In the genomic region with DNA sequence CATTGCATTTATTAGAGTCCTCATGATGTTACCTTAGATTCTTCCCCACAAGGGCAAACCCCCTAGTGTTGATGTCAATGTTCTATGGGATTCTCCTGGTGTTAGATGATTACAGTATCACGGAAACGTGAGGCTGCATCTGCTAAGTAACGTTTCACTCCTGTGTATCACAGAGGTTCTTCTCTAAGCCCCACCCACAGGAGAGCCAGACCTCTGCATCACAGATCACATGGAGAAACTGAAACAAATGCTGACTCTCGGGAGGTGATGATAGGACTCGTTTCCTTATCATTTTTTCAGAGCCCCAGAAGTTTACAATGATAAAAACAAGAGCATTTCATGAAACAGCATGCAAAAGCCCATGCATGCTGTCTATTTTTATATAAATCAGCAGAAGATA, we compare ENCODE assay signal across 9 cellular contexts.
DNase-seq lines count a peak whose midpoint lies in the region; FAIRE-seq and TF ChIP-seq lines count a peak whose summit lies in the region.
"Had no signal": no experiment of that assay in that cellular context is flagged by ENCODE, and none has a peak within 500 bp of the region (broad histone marks: within the 10 kb centered on the region; RNA-seq: fewer than 3 reads in every experiment).

No MANE protein-coding gene starts in this region.

- H4K20me1 ChIP-seq in OCI-LY7 (ENCODE audit: insufficient read depth, low read length) = no peaks in the 10 kb centered on the region

- POLR2A ChIA-PET in OCI-LY7 (lab: Charles Lee) = no interaction called here

- H3K9me3 ChIP-seq in OCI-LY7 (ENCODE audit: low read length) = no peaks in the 10 kb centered on the region
- no peaks in the 10 kb centered on the region for H3K9me3 ChIP-seq in colonic mucosa

- H3K4me1 ChIP-seq in OCI-LY7 (ENCODE audit: insufficient read depth, low read length, poor library complexity, severe bottlenecking) (no peaks in the 10 kb centered on the region), colonic mucosa (no peaks in the 10 kb centered on the region)

- CTCF ChIA-PET in OCI-LY7 (lab: Charles Lee; ENCODE audit: unreplicated experiment) = no interaction called here

- H3K27ac ChIP-seq in OCI-LY7 (ENCODE audit: low read depth, low read length, poor library complexity, severe bottlenecking) = no peak overlapping the region
- no peak overlapping the region for H3K27ac ChIP-seq in colonic mucosa

- H3K9me3 Mint-ChIP-seq in dendritic cell treated with granulocyte-macrophage colony-stimulating factor and Interleukin-4, amounts not matched to agents 40 ng/mL and 50 ng/mL, for 4 days = peaks cover 9% of the 10 kb centered on the region

- no peaks in the 10 kb centered on the region for H3K9me2 ChIP-seq in OCI-LY7 (ENCODE audit: insufficient read depth, low read length)

- no peak for DNase-seq in GM18507 (ENCODE audit: extremely low spot score, insufficient read length, low read depth)
- peak; percentile 1 for DNase-seq in HCEC 1CT
- peak; percentile 45 for DNase-seq in NCI-H69 (lab: John Stamatoyannopoulos, UW)
- no peak for DNase-seq in OCI-LY7 (ENCODE audit: low spot score)
- DNase-seq in NCI-H226 = no peak
- no peak for DNase-seq in GOT3 (lab: John Stamatoyannopoulos, UW)
- no peak for DNase-seq in colonic mucosa

- H3K36me3 ChIP-seq in OCI-LY7 (ENCODE audit: insufficient read depth, low read length) (no peaks in the 10 kb centered on the region), colonic mucosa (no peaks in the 10 kb centered on the region)

- TF ChIP-seq CTCF in OCI-LY7 (conservative IDR thresholded peaks at IDR 0.05; ENCODE audit: low read length) = no peak
- no peak for TF ChIP-seq CTCF in colonic mucosa (IDR thresholded peaks at IDR 0.05)

- H3K79me2 ChIP-seq in OCI-LY7 (ENCODE audit: insufficient read depth, low read depth, low read length) = no peaks in the 10 kb centered on the region

- peaks cover 18% of the 10 kb centered on the region for H3K4me1 Mint-ChIP-seq in dendritic cell treated with granulocyte-macrophage colony-stimulating factor and Interleukin-4, amounts not matched to agents 40 ng/mL and 50 ng/mL, for 4 days (ENCODE audit: low read depth)

- H3K4me3 ChIP-seq in OCI-LY7 (ENCODE audit: low read depth, low read length, poor library complexity, severe bottlenecking) (no peak overlapping the region), colonic mucosa (no peak overlapping the region)

- no peak overlapping the region for H2AFZ ChIP-seq in OCI-LY7 (ENCODE audit: low read length)

- no peaks in the 10 kb centered on the region for H3K27me3 ChIP-seq in colonic mucosa

- peak overlapping the region; percentile 56 for H3K27ac Mint-ChIP-seq in dendritic cell treated with granulocyte-macrophage colony-stimulating factor and Interleukin-4, amounts not matched to agents 40 ng/mL and 50 ng/mL, for 4 days

- no peak overlapping the region for H3K4me2 ChIP-seq in OCI-LY7 (ENCODE audit: low read length)

- intact Hi-C loops in dendritic cell treated with granulocyte-macrophage colony-stimulating factor and Interleukin-4, amounts not matched to agents 40 ng/mL and 50 ng/mL, for 4 days (cut with micrococcal nuclease) = no loop called here
- intact Hi-C loops in OCI-LY7 (cut with micrococcal nuclease; ENCODE audit: unreplicated experiment) = no loop called here
- intact Hi-C loops in colonic mucosa (cut with DNase I) = no loop called here

- peak; percentile 70 for FAIRE-seq in GM18507 (lab: Jason Lieb, UNC)
- FAIRE-seq: bronchial epithelial cell had no signal

- no TSS peak for BruUV-seq in OCI-LY7 (replicated peaks; lab: Mats Ljungman, UMichigan)

- H3K4me3 Mint-ChIP-seq in dendritic cell treated with granulocyte-macrophage colony-stimulating factor and Interleukin-4, amounts not matched to agents 40 ng/mL and 50 ng/mL, for 4 days = peak overlapping the region; percentile 51

- H3K9ac ChIP-seq in colonic mucosa (ENCODE audit: low read depth in 2 of 2, low read length in 2 of 2) = no peak overlapping the region

- H3K27me3 Mint-ChIP-seq in dendritic cell treated with granulocyte-macrophage colony-stimulating factor and Interleukin-4, amounts not matched to agents 40 ng/mL and 50 ng/mL, for 4 days = peaks cover 8% of the 10 kb centered on the region

- H3K36me3 Mint-ChIP-seq in dendritic cell treated with granulocyte-macrophage colony-stimulating factor and Interleukin-4, amounts not matched to agents 40 ng/mL and 50 ng/mL, for 4 days (ENCODE audit: low read depth) = no peaks in the 10 kb centered on the region

Comparison
In these comparisons a context has a peak if more than half of its experiments do, and no peak if none do; other contexts are left out.
1. DNase-seq: peak in HCEC 1CT (single experiment) and NCI-H69 (single experiment); none in GM18507 (single experiment), OCI-LY7 (single experiment), NCI-H226 (single experiment), GOT3 (single experiment) and colonic mucosa (single experiment).